16 cellular contexts compared by ENCODE assay signal in the genomic region with DNA sequence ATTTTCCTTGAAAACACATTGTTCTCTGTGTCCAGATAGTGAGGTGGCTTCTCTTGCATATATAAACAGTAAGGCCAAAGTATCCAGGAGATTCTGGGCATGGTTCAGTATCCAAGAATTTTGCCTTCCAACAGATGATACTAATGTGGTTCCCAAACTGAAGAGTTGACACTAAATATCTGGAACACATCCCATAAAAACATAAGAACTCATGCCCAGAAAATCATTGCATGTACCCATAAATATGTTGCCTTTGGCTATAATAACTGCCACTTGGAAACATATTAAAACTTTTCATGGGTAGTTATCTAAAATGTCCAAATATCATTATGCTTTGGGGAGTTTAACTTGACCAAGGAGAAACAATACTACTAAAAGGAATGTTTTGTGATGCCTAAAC.
DNase-seq lines count a peak whose midpoint lies in the region; ATAC-seq and TF ChIP-seq lines count a peak whose summit lies in the region.
"Had no signal": no experiment of that assay in that cellular context is flagged by ENCODE, and none has a peak within 500 bp of the region (broad histone marks: within the 10 kb centered on the region; RNA-seq: fewer than 3 reads in every experiment).

No MANE protein-coding gene starts in this region.

- intact Hi-C loops in IMR-90 (cut with micrococcal nuclease) (no loop called here), sciatic nerve (cut with DNase I) (no loop called here)

- H3K4me3 ChIP-seq in IMR-90 (ENCODE audit: insufficient read depth, low read depth, low read length), result no peak overlapping the region
- no peak overlapping the region for H3K4me3 ChIP-seq in adipocyte (ENCODE audit: low read length)
- no peak overlapping the region for H3K4me3 ChIP-seq in fibroblast of lung (replicated peaks in 1 of 4; ENCODE audit: control extremely low read depth in 1 of 4, insufficient read depth in 1 of 4, low read depth in 3 of 4, low read length in 4 of 4)
- H3K4me3 ChIP-seq in tibial nerve, result no peak overlapping the region
- H3K4me3 ChIP-seq: PC-9, SJCRH30 had no signal

- H3K23ac ChIP-seq in IMR-90 (ENCODE audit: low read depth, low read length), result no peak overlapping the region

- TF ChIP-seq RAD21 in IMR-90 (IDR thresholded peaks at IDR 0.05; ENCODE audit: low read length), result no peak

- H4K20me1 ChIP-seq in IMR-90 (ENCODE audit: insufficient read depth, low read length) (no peaks in the 10 kb centered on the region), fibroblast of lung (ENCODE audit: control insufficient read depth, extremely low read depth, insufficient read depth, low read length) (no peaks in the 10 kb centered on the region)

- no peak overlapping the region for H2BK20ac ChIP-seq in IMR-90 (ENCODE audit: low read depth, low read length)

- H3K27me3 ChIP-seq in IMR-90 (ENCODE audit: control insufficient read depth, insufficient read depth, low read length), result no peaks in the 10 kb centered on the region
- no peaks in the 10 kb centered on the region for H3K27me3 ChIP-seq in adipocyte (replicated peaks; ENCODE audit: control insufficient read depth, insufficient read depth, low read length)
- no peaks in the 10 kb centered on the region for H3K27me3 ChIP-seq in fibroblast of lung (ENCODE audit: control insufficient read depth, insufficient read depth, low read length)
- no peaks in the 10 kb centered on the region for H3K27me3 ChIP-seq in tibial nerve
- H3K27me3 ChIP-seq: SJCRH30 had no signal

- no peaks in the 10 kb centered on the region for H3K36me3 ChIP-seq in IMR-90 (ENCODE audit: control insufficient read depth, insufficient read depth, low read length)
- no peaks in the 10 kb centered on the region for H3K36me3 ChIP-seq in adipocyte (ENCODE audit: control insufficient read depth, insufficient read depth, low read length, severe bottlenecking)
- H3K36me3 ChIP-seq in fibroblast of lung (ENCODE audit: control insufficient read depth, insufficient read depth, low read length), result no peaks in the 10 kb centered on the region
- no peaks in the 10 kb centered on the region for H3K36me3 ChIP-seq in tibial nerve
- H3K36me3 ChIP-seq: SJCRH30 had no signal

- TF ChIP-seq POLR2A in IMR-90 (IDR thresholded peaks at IDR 0.05; ENCODE audit: low read depth, low read length) (no peak), tibial nerve (IDR thresholded peaks at IDR 0.05) (no peak)

- H4K91ac ChIP-seq in IMR-90 (ENCODE audit: insufficient read depth, low read depth, low read length), result no peak overlapping the region

- H3K27ac ChIP-seq in IMR-90 (ENCODE audit: insufficient read depth, low read length) (no peak overlapping the region), fibroblast of lung (ENCODE audit: insufficient read depth, low read length) (no peak overlapping the region), tibial nerve (no peak overlapping the region)
- H3K27ac ChIP-seq: PC-9, SJCRH30 had no signal

- H2AK5ac ChIP-seq in IMR-90 (ENCODE audit: low read depth, low read length), result no peak overlapping the region

- H3K9me3 ChIP-seq in IMR-90 (ENCODE audit: control insufficient read depth, insufficient read depth, low read length) (no peaks in the 10 kb centered on the region), adipocyte (ENCODE audit: control insufficient read depth, low read length) (no peaks in the 10 kb centered on the region), fibroblast of lung (ENCODE audit: control insufficient read depth, insufficient read depth, low read depth, low read length) (no peaks in the 10 kb centered on the region), tibial nerve (no peaks in the 10 kb centered on the region)
- H3K9me3 ChIP-seq: SJCRH30 had no signal

- no peak overlapping the region for H3K18ac ChIP-seq in IMR-90 (ENCODE audit: low read depth, low read length)

- H3K4me2 ChIP-seq in IMR-90 (ENCODE audit: low read depth, low read length), result no peak overlapping the region
- H3K4me2 ChIP-seq in fibroblast of lung (ENCODE audit: extremely low read depth, insufficient read depth, low read length), result no peak overlapping the region
- H3K4me2 ChIP-seq: PC-9 had no signal

- H2BK15ac ChIP-seq in IMR-90 (ENCODE audit: low read depth, low read length), result no peak overlapping the region

- H3K79me2 ChIP-seq in fibroblast of lung (ENCODE audit: control insufficient read depth, insufficient read depth, low read length), result no peaks in the 10 kb centered on the region

- H3K14ac ChIP-seq in IMR-90 (replicated peaks; ENCODE audit: low read depth, low read length), result no peak overlapping the region

- TF ChIP-seq CTCF in IMR-90 (conservative IDR thresholded peaks at IDR 0.05; ENCODE audit: low read depth, low read length) (no peak), fibroblast of lung (conservative IDR thresholded peaks at IDR 0.05 in 1 of 2, IDR thresholded peaks at IDR 0.05 in 1 of 2; ENCODE audit: low read depth in 1 of 2, low read length in 2 of 2) (no peak), tibial nerve (IDR thresholded peaks at IDR 0.05) (no peak)

- H2AK9ac ChIP-seq in IMR-90 (replicated peaks; ENCODE audit: low read depth, low read length, poor library complexity), result no peak overlapping the region

- H2AFZ ChIP-seq in IMR-90 (replicated peaks; ENCODE audit: low read length, poor library complexity) (no peak overlapping the region), fibroblast of lung (ENCODE audit: low read length) (no peak overlapping the region)
- H2AFZ ChIP-seq: PC-9 had no signal

- ATAC-seq in IMR-90 (ENCODE audit: low read depth) (no peak), sciatic nerve (peak; percentile 49), GM21447 (IDR thresholded peaks at IDR 0.05; ENCODE audit: unreplicated experiment) (no peak)

- H3K4me1 ChIP-seq in IMR-90 (ENCODE audit: control insufficient read depth, insufficient read depth, low read length) (no peaks in the 10 kb centered on the region), adipocyte (ENCODE audit: control insufficient read depth, insufficient read depth, low read length) (peaks cover 6% of the 10 kb centered on the region), fibroblast of lung (ENCODE audit: control insufficient read depth, extremely low read depth, insufficient read depth, low read length) (no peaks in the 10 kb centered on the region), tibial nerve (peaks cover 0 to 9% (median 0%) of the 10 kb centered on the region in 4 donors)
- H3K4me1 ChIP-seq: SJCRH30 had no signal

- POLR2A ChIA-PET in IMR-90 (lab: Charles Lee; ENCODE audit: unreplicated experiment), result no interaction called here

- H3K79me1 ChIP-seq in IMR-90 (ENCODE audit: low read depth in 1 of 2, low read length in 2 of 2), result no peaks in the 10 kb centered on the region

- no peak overlapping the region for H3K4ac ChIP-seq in IMR-90 (ENCODE audit: low read depth, low read length)

- TF ChIP-seq EP300 in tibial nerve (IDR thresholded peaks at IDR 0.05), result no peak

- no peak overlapping the region for H4K8ac ChIP-seq in IMR-90 (ENCODE audit: low read depth in 2 of 2, low read length in 2 of 2)

- CTCF ChIA-PET in IMR-90 (lab: Yijun Ruan, JAX), result interaction anchor here (0.6 kb wide), 1 partner anchor 13 kb away, joined by 3 read pairs; no protein-coding TSS in a partner anchor

- H3K9ac ChIP-seq in IMR-90 (ENCODE audit: low read depth, low read length) (no peak overlapping the region), adipocyte (ENCODE audit: low read length) (no peak overlapping the region), fibroblast of lung (ENCODE audit: insufficient read depth, low read length) (no peak overlapping the region)

- DNase-seq in IMR-90, result peak; percentile 11
- DNase-seq in adipocyte (ENCODE audit: low read depth), result peak; percentile 61
- DNase-seq in fibroblast of lung (ENCODE audit: low read depth in 2 of 2), result peak; percentile 21 to 48
- DNase-seq in sciatic nerve (ENCODE audit: low spot score), result no peak
- DNase-seq in ecto neural progenitor cell (ENCODE audit: low spot score), result no peak
- DNase-seq in tibial nerve (ENCODE audit: low spot score in 2 of 2), result no peak
- DNase-seq: C1 segment of cervical spinal cord, GF-D8, KBM-7, MV-4-11, NCI-H1694 treated with DMSO at 0.1 percent for 48 hours, NCI-H2107, NCI-H524 treated with DMSO at 0.1 percent for 48 hours, PC-9, SJCRH30 had no signal

- no peak overlapping the region for H4K5ac ChIP-seq in IMR-90 (ENCODE audit: low read depth, low read length)

- no TSS peak for BruUV-seq in IMR-90 (replicated peaks; lab: Mats Ljungman, UMichigan)

- in situ Hi-C loops in IMR-90 (cut with MboI; ENCODE audit: low sequenced_read_pairs), result no loop called here

- no peak overlapping the region for H3K56ac ChIP-seq in IMR-90 (ENCODE audit: extremely low read depth, insufficient read depth, low read length)

- dilution Hi-C loops in IMR-90 (cut with HindIII; ENCODE audit: low sequenced_read_pairs, unreplicated experiment), result no loop called here

- no peaks in the 10 kb centered on the region for H3K9me1 ChIP-seq in IMR-90 (ENCODE audit: insufficient read depth, low read length)

- no peak overlapping the region for H2BK120ac ChIP-seq in IMR-90 (ENCODE audit: low read depth, low read length)

- H2BK5ac ChIP-seq in IMR-90 (ENCODE audit: low read depth, low read length, poor library complexity, severe bottlenecking), result no peak overlapping the region

TF ChIP-seq in IMR-90, 13 proteins besides CTCF, POLR2A, EP300 and RAD21 (continues in another document):
- no peak for TF ChIP-seq NFE2L2 (IDR thresholded peaks at IDR 0.05; ENCODE audit: low read depth, low read length)
- no peak for TF ChIP-seq CHD1 (IDR thresholded peaks at IDR 0.05; ENCODE audit: low read depth, low read length)
- TF ChIP-seq BHLHE40 (IDR thresholded peaks at IDR 0.05; ENCODE audit: low read depth, low read length), result no peak
- TF ChIP-seq FOS (IDR thresholded peaks at IDR 0.05; ENCODE audit: low read depth, low read length), result no peak
- TF ChIP-seq, protein P1, sequence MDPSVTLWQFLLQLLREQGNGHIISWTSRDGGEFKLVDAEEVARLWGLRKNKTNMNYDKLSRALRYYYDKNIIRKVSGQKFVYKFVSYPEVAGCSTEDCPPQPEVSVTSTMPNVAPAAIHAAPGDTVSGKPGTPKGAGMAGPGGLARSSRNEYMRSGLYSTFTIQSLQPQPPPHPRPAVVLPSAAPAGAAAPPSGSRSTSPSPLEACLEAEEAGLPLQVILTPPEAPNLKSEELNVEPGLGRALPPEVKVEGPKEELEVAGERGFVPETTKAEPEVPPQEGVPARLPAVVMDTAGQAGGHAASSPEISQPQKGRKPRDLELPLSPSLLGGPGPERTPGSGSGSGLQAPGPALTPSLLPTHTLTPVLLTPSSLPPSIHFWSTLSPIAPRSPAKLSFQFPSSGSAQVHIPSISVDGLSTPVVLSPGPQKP (IDR thresholded peaks at IDR 0.05; ENCODE audit: borderline replicate concordance, low read depth, low read length), result no peak
- TF ChIP-seq RFX5 (IDR thresholded peaks at IDR 0.05; ENCODE audit: low read depth, low read length), result no peak
- TF ChIP-seq RCOR1 (IDR thresholded peaks at IDR 0.05; ENCODE audit: insufficient replicate concordance, low read length), result no peak

Comparison
In these comparisons a context has a peak if more than half of its experiments do, and no peak if none do; other contexts are left out.
1. DNase-seq: peak in IMR-90 (single experiment), adipocyte (single experiment) and fibroblast of lung (2 of 2); none in sciatic nerve (single experiment), ecto neural progenitor cell (single experiment) and tibial nerve (0 of 2).